In the genomic region with DNA sequence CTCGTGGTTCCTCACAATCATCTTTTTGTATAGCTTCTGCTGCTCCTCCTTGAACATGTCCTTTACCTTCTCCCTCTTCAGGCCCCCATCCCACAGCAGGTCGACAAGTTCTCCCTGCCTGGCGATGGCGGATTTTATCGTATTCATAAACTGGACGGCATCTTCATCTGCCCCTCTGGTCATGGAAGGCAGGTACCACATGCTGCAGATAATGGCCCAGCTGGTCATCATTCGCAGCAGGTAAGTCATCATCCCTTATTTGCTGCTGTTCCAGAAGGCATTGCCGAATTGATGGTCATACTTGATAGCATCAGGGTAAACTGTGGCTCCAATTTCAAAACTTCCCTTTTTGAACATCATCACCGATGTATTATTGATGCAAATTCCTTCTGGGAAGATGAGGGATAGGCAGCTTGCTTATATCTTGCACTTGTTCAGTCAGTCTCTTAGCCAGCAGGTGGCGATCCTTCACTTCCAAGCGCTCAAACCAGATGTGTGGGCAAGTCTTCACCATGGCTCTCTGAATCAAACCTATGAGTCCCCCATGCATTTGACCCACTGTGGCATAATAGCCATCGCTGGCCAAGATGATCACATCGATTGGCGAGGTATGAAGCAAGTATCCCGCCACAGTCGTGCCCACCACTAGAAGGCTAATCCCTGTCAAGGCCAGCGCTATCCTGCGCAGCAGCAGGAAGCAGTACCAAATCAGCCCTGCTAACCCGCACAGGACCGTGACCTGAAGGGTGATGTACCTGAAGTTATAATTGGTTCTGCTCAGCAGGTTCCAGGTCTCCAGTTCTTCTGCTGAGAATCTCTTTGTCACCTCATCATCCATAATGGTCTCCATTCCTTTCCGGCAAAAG, we compare ENCODE assay signal across 1 cellular context.
A peak's percentile ranks its signal among the peaks of the same experiment; 100 is the strongest.
TF ChIP-seq lines count a peak whose summit lies in the region.

No MANE protein-coding gene starts in this region.

TF ChIP-seq in HepG2, 621 proteins besides CTCF, POLR2A, EP300 and RAD21 (continued from another document):
- TF ChIP-seq, protein P1, sequence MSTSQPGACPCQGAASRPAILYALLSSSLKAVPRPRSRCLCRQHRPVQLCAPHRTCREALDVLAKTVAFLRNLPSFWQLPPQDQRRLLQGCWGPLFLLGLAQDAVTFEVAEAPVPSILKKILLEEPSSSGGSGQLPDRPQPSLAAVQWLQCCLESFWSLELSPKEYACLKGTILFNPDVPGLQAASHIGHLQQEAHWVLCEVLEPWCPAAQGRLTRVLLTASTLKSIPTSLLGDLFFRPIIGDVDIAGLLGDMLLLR (CRISPR knock-in tag; IDR thresholded peaks at IDR 0.05) = 0 out of 2 replicates have a peak, but pooled peaks have one; percentile 52
- peak; percentile 81 for TF ChIP-seq STAG1 (CRISPR knock-in tag; IDR thresholded peaks at IDR 0.05)
- TF ChIP-seq GABPA (IDR thresholded peaks at IDR 0.05; ENCODE audit: low read depth, low read length) = peak; percentile 7; the same call in 1 of the 2 replicates
- TF ChIP-seq GABPA (CRISPR knock-in tag; IDR thresholded peaks at IDR 0.05; ENCODE audit: low read depth) = no peak
- TF ChIP-seq, protein P2, sequence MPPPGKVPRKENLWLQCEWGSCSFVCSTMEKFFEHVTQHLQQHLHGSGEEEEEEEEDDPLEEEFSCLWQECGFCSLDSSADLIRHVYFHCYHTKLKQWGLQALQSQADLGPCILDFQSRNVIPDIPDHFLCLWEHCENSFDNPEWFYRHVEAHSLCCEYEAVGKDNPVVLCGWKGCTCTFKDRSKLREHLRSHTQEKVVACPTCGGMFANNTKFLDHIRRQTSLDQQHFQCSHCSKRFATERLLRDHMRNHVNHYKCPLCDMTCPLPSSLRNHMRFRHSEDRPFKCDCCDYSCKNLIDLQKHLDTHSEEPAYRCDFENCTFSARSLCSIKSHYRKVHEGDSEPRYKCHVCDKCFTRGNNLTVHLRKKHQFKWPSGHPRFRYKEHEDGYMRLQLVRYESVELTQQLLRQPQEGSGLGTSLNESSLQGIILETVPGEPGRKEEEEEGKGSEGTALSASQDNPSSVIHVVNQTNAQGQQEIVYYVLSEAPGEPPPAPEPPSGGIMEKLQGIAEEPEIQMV (CRISPR knock-in tag; IDR thresholded peaks at IDR 0.05; ENCODE audit: low read depth) = 0 out of 2 replicates have a peak, but pooled peaks have one; percentile 34
- TF ChIP-seq, protein P3, sequence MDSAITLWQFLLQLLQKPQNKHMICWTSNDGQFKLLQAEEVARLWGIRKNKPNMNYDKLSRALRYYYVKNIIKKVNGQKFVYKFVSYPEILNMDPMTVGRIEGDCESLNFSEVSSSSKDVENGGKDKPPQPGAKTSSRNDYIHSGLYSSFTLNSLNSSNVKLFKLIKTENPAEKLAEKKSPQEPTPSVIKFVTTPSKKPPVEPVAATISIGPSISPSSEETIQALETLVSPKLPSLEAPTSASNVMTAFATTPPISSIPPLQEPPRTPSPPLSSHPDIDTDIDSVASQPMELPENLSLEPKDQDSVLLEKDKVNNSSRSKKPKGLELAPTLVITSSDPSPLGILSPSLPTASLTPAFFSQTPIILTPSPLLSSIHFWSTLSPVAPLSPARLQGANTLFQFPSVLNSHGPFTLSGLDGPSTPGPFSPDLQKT (CRISPR knock-in tag; IDR thresholded peaks at IDR 0.05; ENCODE audit: borderline replicate concordance) = 0 out of 2 replicates have a peak, but pooled peaks have one; percentile 38
- TF ChIP-seq WIZ (CRISPR knock-in tag; IDR thresholded peaks at IDR 0.05) = no peak
- TF ChIP-seq SALL2 (CRISPR knock-in tag; IDR thresholded peaks at IDR 0.05) = no peak
- TF ChIP-seq XRCC5 (optimal IDR thresholded peaks at IDR 0.05; ENCODE audit: low read length) = peak; percentile 63
- 0 out of 2 replicates have a peak, but pooled peaks have one; percentile 15 for TF ChIP-seq ZNF780A (CRISPR knock-in tag; IDR thresholded peaks at IDR 0.05)
- no peak for TF ChIP-seq RFX1 (IDR thresholded peaks at IDR 0.05)
- TF ChIP-seq HOXA9 (CRISPR knock-in tag; IDR thresholded peaks at IDR 0.05; ENCODE audit: borderline replicate concordance) = 0 out of 2 replicates have a peak, but pooled peaks have one; percentile 43
